ENCODE assay signal across 17 cellular contexts in genomic region chr1:119742193-119742592, GRCh38. TPM values are rescaled to one million over a fixed set of nuclear protein-coding genes. Genes with fewer than 3 reads are reported as not detected.
DNase-seq lines count a peak whose midpoint lies in the region; ATAC-seq and TF ChIP-seq lines count a peak whose summit lies in the region.
"Had no signal": no experiment of that assay in that cellular context is flagged by ENCODE, and none has a peak within 500 bp of the region (broad histone marks: within the 10 kb centered on the region; RNA-seq: fewer than 3 reads in every experiment).

No MANE protein-coding gene starts in this region.

- no peak overlapping the region for H3K4me3 ChIP-seq in AG09309 (ENCODE audit: control insufficient read depth, low read depth, low read length)
- H3K4me3 ChIP-seq in RWPE2 (ENCODE audit: severe bottlenecking): no peak overlapping the region
- H3K4me3 ChIP-seq in foreskin fibroblast (ENCODE audit: low read depth in 1 of 2, low read length in 2 of 2): no peak overlapping the region
- H3K4me3 ChIP-seq in muscle layer of duodenum (ENCODE audit: low read depth in 1 of 2, low read length in 2 of 2): no peak overlapping the region
- H3K4me3 ChIP-seq in suprapubic skin: no peak overlapping the region

- TF ChIP-seq CTCF in AG09309 (IDR thresholded peaks at IDR 0.05; ENCODE audit: control insufficient read depth, insufficient read depth, low read depth, low read length, missing control alignments): no peak
- no peak for TF ChIP-seq CTCF in RWPE2 (IDR thresholded peaks at IDR 0.05; ENCODE audit: poor library complexity, severe bottlenecking)
- no peak for TF ChIP-seq CTCF in foreskin fibroblast (IDR thresholded peaks at IDR 0.05; ENCODE audit: low read depth, low read length)
- no peak for TF ChIP-seq CTCF in suprapubic skin (IDR thresholded peaks at IDR 0.05)
- TF ChIP-seq CTCF in GM10266 (IDR thresholded peaks at IDR 0.05; ENCODE audit: control insufficient read depth, insufficient read depth, low read depth, missing control alignments): no peak

- TF ChIP-seq EP300 in suprapubic skin (IDR thresholded peaks at IDR 0.05): no peak

- H3K36me3 ChIP-seq in RWPE2 (ENCODE audit: low read depth) (peaks cover 59% of the 10 kb centered on the region), muscle layer of duodenum (ENCODE audit: control insufficient read depth in 1 of 2, insufficient read depth in 2 of 2, low read length in 2 of 2) (no peaks in the 10 kb centered on the region), suprapubic skin (peaks cover 6% of the 10 kb centered on the region)

- ATAC-seq in RWPE2 (ENCODE audit: low read depth) (peak; percentile 6; the same call in 1 of the 3 replicates), GM18858 (IDR thresholded peaks at IDR 0.05; ENCODE audit: unreplicated experiment) (no peak)
- ATAC-seq: activated CD8-positive, alpha-beta memory T cell treated with anti-CD3 and anti-CD28 coated beads, Interleukin-2, amount 10 ng/mL, durations not matched to agents 7 days and 5 days had no signal

- H3K4me1 ChIP-seq in RWPE2 (ENCODE audit: insufficient read depth, poor library complexity, severe bottlenecking) (peaks cover 2% of the 10 kb centered on the region), muscle layer of duodenum (ENCODE audit: control insufficient read depth in 1 of 2, insufficient read depth in 2 of 2, low read length in 2 of 2) (peaks cover 6 to 10% of the 10 kb centered on the region in 2 donors), suprapubic skin (peaks cover 48% of the 10 kb centered on the region)

- H3K27ac ChIP-seq in RWPE2 (ENCODE audit: poor library complexity, severe bottlenecking) (no peak overlapping the region), muscle layer of duodenum (ENCODE audit: low read length) (peak overlapping the region; percentile 27), suprapubic skin (no peak overlapping the region)

- no peaks in the 10 kb centered on the region for H3K9me3 ChIP-seq in RWPE2 (ENCODE audit: severe bottlenecking)
- no peaks in the 10 kb centered on the region for H3K9me3 ChIP-seq in muscle layer of duodenum (ENCODE audit: control insufficient read depth in 1 of 2, low read length in 2 of 2)
- no peaks in the 10 kb centered on the region for H3K9me3 ChIP-seq in suprapubic skin

- H3K27me3 ChIP-seq in RWPE2 (ENCODE audit: insufficient read depth, poor library complexity, severe bottlenecking) (no peaks in the 10 kb centered on the region), muscle layer of duodenum (ENCODE audit: low read depth, low read length) (no peaks in the 10 kb centered on the region), suprapubic skin (no peaks in the 10 kb centered on the region)

- 47% methylated on average over 7 of the region's 7 CpGs for WGBS in suprapubic skin

- TF ChIP-seq POLR2A in suprapubic skin (IDR thresholded peaks at IDR 0.05): no peak

- DNase-seq in AG09309 (ENCODE audit: low read depth) (peak; percentile 3), RWPE2 (ENCODE audit: low spot score) (no peak), foreskin fibroblast (peak; percentile 26 to 56), suprapubic skin (ENCODE audit: low spot score in 2 of 2) (no peak), HUDEP-2 (lab: John Stamatoyannopoulos, UW; ENCODE audit: unreplicated experiment in 76 of 76) (no peak), GM10266 (ENCODE audit: extremely low spot score) (no peak)
- DNase-seq: activated CD8-positive, alpha-beta memory T cell treated with anti-CD3 and anti-CD28 coated beads, Interleukin-2, amount 10 ng/mL, durations not matched to agents 7 days and 5 days; activated naive CD8-positive, alpha-beta T cell treated with anti-CD3 and anti-CD28 coated beads for 36 hours; effector CD4-positive, alpha-beta T cell; naive B cell; NCI-H1048; NCI-H345 had no signal

RNA-seq across cellular contexts. Expression of gene HMGCS2, which starts 26.5 kb away (rescaled TPM):
- 100 to 1,000 TPM in 1 of 4 donors, 10 to 100 TPM in 3; 20.9 to 389 (median 33.5) TPM for total RNA-seq in suprapubic skin
- total RNA-seq: activated CD8-positive, alpha-beta memory T cell treated with anti-CD3 and anti-CD28 coated beads, Interleukin-2, amount 10 ng/mL, durations not matched to agents 7 days and 5 days; activated naive CD8-positive, alpha-beta T cell treated with anti-CD3 and anti-CD28 coated beads for 36 hours; B cell; Daoy; RPMI7951 had no signal

RNA-seq across cellular contexts. Expression of gene PHGDH, which starts 30.5 kb away (rescaled TPM):
- total RNA-seq in suprapubic skin: 100 to 1,000 TPM in 2 of 4 donors, 10 to 100 TPM in 2; 81.3 to 130 (median 100.0) TPM

Comparison
In these comparisons a context has a peak if more than half of its experiments do, and no peak if none do; other contexts are left out.
1. DNase-seq: peak in AG09309 (single experiment) and foreskin fibroblast (2 of 2); none in RWPE2 (single experiment), suprapubic skin (0 of 2), HUDEP-2 (0 of 76) and GM10266 (single experiment).